Comparison of ENCODE assay signal across 16 cellular contexts in genomic region chr11:72587696-72588095, GRCh38.
DNase-seq lines count a peak whose midpoint lies in the region; ATAC-seq and TF ChIP-seq lines count a peak whose summit lies in the region.
"Had no signal": no experiment of that assay in that cellular context is flagged by ENCODE, and none has a peak within 500 bp of the region (broad histone marks: within the 10 kb centered on the region; RNA-seq: fewer than 3 reads in every experiment).

No MANE protein-coding gene starts in this region.

- peaks cover 11% of the 10 kb centered on the region for H3K36me3 Mint-ChIP-seq in T-helper 17 cell (ENCODE audit: low read depth)

- DNase-seq in heart left ventricle (peak in 3 of 5 donors; percentile 4 to 9 (median 6)), heart right ventricle (no peak), T-helper 17 cell (no peak), left ventricle myocardium superior (peak; percentile 8), sigmoid colon (peak; percentile 45), SW 1271 (lab: John Stamatoyannopoulos, UW) (no peak), islet precursor cell (no peak)
- DNase-seq: CD4-positive, CD25-positive, alpha-beta regulatory T cell; KBM-7; NCI-H2029 treated with DMSO at 0.1 percent for 48 hours; NCI-H526 treated with DMSO at 0.1 percent for 48 hours; RPMI8226; SIG-M5 had no signal

- H3K9me3 ChIP-seq in heart left ventricle, result no peaks in the 10 kb centered on the region
- H3K9me3 ChIP-seq in heart right ventricle, result no peaks in the 10 kb centered on the region
- H3K9me3 ChIP-seq in T-helper 17 cell (ENCODE audit: control insufficient read depth, low read length, poor library complexity, severe bottlenecking), result no peaks in the 10 kb centered on the region
- no peaks in the 10 kb centered on the region for H3K9me3 ChIP-seq in sigmoid colon
- H3K9me3 ChIP-seq: BLaER1 had no signal

- no peak overlapping the region for H3K27ac ChIP-seq in heart left ventricle
- H3K27ac ChIP-seq in heart right ventricle, result no peak overlapping the region
- no peak overlapping the region for H3K27ac ChIP-seq in sigmoid colon
- H3K27ac ChIP-seq: BLaER1, SK-N-MC had no signal

- intact Hi-C loops in heart left ventricle (cut with DNase I), result loop anchor here in 8 of 10 donors (2.0 to 5.0 kb wide), 5 partner anchors 55 to 185 kb away; no protein-coding TSS in a partner anchor
- intact Hi-C loops in heart right ventricle (cut with DNase I), result loop anchor here in 7 of 10 donors (2.0 to 10.0 kb wide), 6 partner anchors 55 to 207 kb away; partner anchors contain the start of gene STARD10 (in 1 of the 7)
- intact Hi-C loops in left ventricle myocardium superior (cut with micrococcal nuclease), result loop anchor here (5.0 kb wide), 1 partner anchor 55 kb away; no protein-coding TSS in a partner anchor
- intact Hi-C loops in sigmoid colon (cut with DNase I), result loop anchor here (10.0 kb wide), 1 partner anchor 207 kb away; the partner anchor contains the start of gene STARD10

- peaks cover 57% of the 10 kb centered on the region for H3K4me1 Mint-ChIP-seq in T-helper 17 cell

- H3K4me3 Mint-ChIP-seq in T-helper 17 cell, result peak overlapping the region; percentile 60

- ATAC-seq in heart left ventricle, result no peak
- no peak for ATAC-seq in heart right ventricle
- no peak for ATAC-seq in T-helper 17 cell
- ATAC-seq in left ventricle myocardium superior, result no peak
- no peak for ATAC-seq in GM19467 (IDR thresholded peaks at IDR 0.05; ENCODE audit: unreplicated experiment)

- H3K36me3 ChIP-seq in heart left ventricle, result peaks cover 0 to 21% (median 0%) of the 10 kb centered on the region in 9 donors
- H3K36me3 ChIP-seq in heart right ventricle, result peaks cover 0 to 40% (median 0%) of the 10 kb centered on the region in 9 donors
- peaks cover 0 to 31% (median 11%) of the 10 kb centered on the region in 4 donors for H3K36me3 ChIP-seq in sigmoid colon
- H3K36me3 ChIP-seq: BLaER1 had no signal

- TF ChIP-seq POLR2A in heart left ventricle (IDR thresholded peaks at IDR 0.05) (no peak), sigmoid colon (IDR thresholded peaks at IDR 0.05) (no peak)

- H3K27ac Mint-ChIP-seq in T-helper 17 cell, result peak overlapping the region; percentile 21

- peaks cover 0 to 34% (median 11%) of the 10 kb centered on the region in 12 donors for H3K4me1 ChIP-seq in heart left ventricle
- peaks cover 3 to 36% (median 11%) of the 10 kb centered on the region in 9 donors for H3K4me1 ChIP-seq in heart right ventricle
- H3K4me1 ChIP-seq in sigmoid colon, result peaks cover 0 to 17% (median 8%) of the 10 kb centered on the region in 4 donors

- no peak for TF ChIP-seq EP300 in sigmoid colon (IDR thresholded peaks at IDR 0.05)

- H3K27me3 Mint-ChIP-seq in T-helper 17 cell, result peaks cover 60% of the 10 kb centered on the region

- H3K4me3 ChIP-seq in heart left ventricle (no peak overlapping the region), heart right ventricle (no peak overlapping the region), sigmoid colon (no peak overlapping the region)
- H3K4me3 ChIP-seq: BLaER1, SK-N-MC had no signal

- TF ChIP-seq CTCF in heart left ventricle (IDR thresholded peaks at IDR 0.05), result no peak
- no peak for TF ChIP-seq CTCF in heart right ventricle (IDR thresholded peaks at IDR 0.05)
- TF ChIP-seq CTCF in sigmoid colon (IDR thresholded peaks at IDR 0.05), result no peak

- H3K27me3 ChIP-seq in heart left ventricle (peaks cover 0 to 61% (median 31%) of the 10 kb centered on the region in 9 donors), heart right ventricle (peaks cover 0 to 62% (median 27%) of the 10 kb centered on the region in 7 donors), sigmoid colon (no peaks in the 10 kb centered on the region)

- 88 to 100% (median 91%) methylated on average over 1 of the region's 1 CpG for WGBS in heart left ventricle, 4 donors
- WGBS in heart right ventricle, 2 donors, result 88 to 91% methylated on average over 1 of the region's 1 CpG
- WGBS in sigmoid colon, 2 donors, result 87 to 94% methylated on average over 1 of the region's 1 CpG

Comparison
In these comparisons a context has a peak if more than half of its experiments do, and no peak if none do; other contexts are left out.
1. DNase-seq: peak in heart left ventricle (3 of 5), left ventricle myocardium superior (single experiment) and sigmoid colon (single experiment); none in heart right ventricle (0 of 2), T-helper 17 cell (0 of 3), SW 1271 (0 of 2) and islet precursor cell (single experiment).